14 cellular contexts compared by ENCODE assay signal in genomic region chr7:85039196-85039923, GRCh38.
DNase-seq lines count a peak whose midpoint lies in the region; ATAC-seq, FAIRE-seq and TF ChIP-seq lines count a peak whose summit lies in the region.
"Had no signal": no experiment of that assay in that cellular context is flagged by ENCODE, and none has a peak within 500 bp of the region (broad histone marks: within the 10 kb centered on the region; RNA-seq: fewer than 3 reads in every experiment).

No MANE protein-coding gene starts in this region.

- H3K27ac ChIP-seq in kidney (ENCODE audit: low read depth in 2 of 2, low read length in 2 of 2) = no peak overlapping the region
- H3K27ac ChIP-seq: PC-9, thyroid gland had no signal

- FAIRE-seq in kidney (lab: Jason Lieb, UNC) (no peak), D721Med (lab: Jason Lieb, UNC) (no peak)

- no peaks in the 10 kb centered on the region for H3K36me3 ChIP-seq in kidney (ENCODE audit: control insufficient read depth in 1 of 2, insufficient read depth in 2 of 2, low read length in 2 of 2)
- H3K36me3 ChIP-seq: thyroid gland had no signal

- H3K4me1 ChIP-seq in kidney (ENCODE audit: control insufficient read depth in 1 of 2, insufficient read depth in 1 of 2, low read depth in 1 of 2, low read length in 2 of 2) = no peaks in the 10 kb centered on the region
- H3K4me1 ChIP-seq: thyroid gland had no signal

- H3K9ac ChIP-seq in kidney (ENCODE audit: low read length in 2 of 2) = no peak overlapping the region

- TF ChIP-seq CTCF in kidney (IDR thresholded peaks at IDR 0.05; ENCODE audit: borderline replicate concordance, extremely low read depth, insufficient read depth) (no peak), D721Med (IDR thresholded peaks at IDR 0.05; ENCODE audit: insufficient read depth, missing control alignments) (no peak)

- ATAC-seq in GM18499 (IDR thresholded peaks at IDR 0.05; ENCODE audit: insufficient read depth, unreplicated experiment) (peak; percentile 96), GM19467 (IDR thresholded peaks at IDR 0.05; ENCODE audit: unreplicated experiment) (peak; percentile 80), HG02870 (IDR thresholded peaks at IDR 0.05; ENCODE audit: unreplicated experiment) (peak; percentile 90), HG03469 (IDR thresholded peaks at IDR 0.05; ENCODE audit: unreplicated experiment) (peak; percentile 82)

- DNase-seq in kidney (no peak), NCI-H2081 (lab: John Stamatoyannopoulos, UW) (no peak), GM03348 (ENCODE audit: low spot score) (no peak), D721Med (ENCODE audit: insufficient read length, low spot score) (no peak)
- DNase-seq: DND-41, islet precursor cell, naive B cell, NCI-H2029, PC-9 had no signal

- H3K4me3 ChIP-seq in kidney (ENCODE audit: low read length in 2 of 2) = no peak overlapping the region
- H3K4me3 ChIP-seq: PC-9, thyroid gland had no signal

- intact Hi-C loops in kidney (cut with DNase I) = no loop called here

- H3K9me3 ChIP-seq in kidney (ENCODE audit: control insufficient read depth in 1 of 2, low read length in 2 of 2) = no peaks in the 10 kb centered on the region
- H3K9me3 ChIP-seq: thyroid gland had no signal
